Comparison of ENCODE assay signal across 8 cellular contexts in genomic region chr4:8435656-8436121, GRCh38. TPM values are rescaled to one million over a fixed set of nuclear protein-coding genes. Genes with fewer than 3 reads are reported as not detected.
DNase-seq lines count a peak whose midpoint lies in the region; ATAC-seq lines count a peak whose summit lies in the region.

No MANE protein-coding gene starts in this region.

- peak overlapping the region; percentile 91 for H3K27ac Mint-ChIP-seq in memory B cell

- no peaks in the 10 kb centered on the region for H3K9me3 Mint-ChIP-seq in memory B cell

- ATAC-seq in HG02943 (IDR thresholded peaks at IDR 0.05; ENCODE audit: low read depth, unreplicated experiment) (peak; percentile 60), memory B cell (ENCODE audit: low read depth) (peak; percentile 61)

- peak overlapping the region; percentile 87 for H3K4me3 Mint-ChIP-seq in memory B cell

- peaks cover 40% of the 10 kb centered on the region for H3K4me1 Mint-ChIP-seq in memory B cell

- H3K36me3 Mint-ChIP-seq in memory B cell: peaks cover 4% of the 10 kb centered on the region

- no peaks in the 10 kb centered on the region for H3K27me3 Mint-ChIP-seq in memory B cell

- DNase-seq in activated CD4-positive, alpha-beta T cell treated with anti-CD3 and anti-CD28 coated beads for 48 hours: peak; percentile 56
- no peak for DNase-seq in activated CD4-positive, alpha-beta T cell treated with anti-CD3 and anti-CD28 coated beads, Interleukin-2, amount 50 U/mL, for 4 hours
- DNase-seq in activated T-cell treated with anti-CD3 and anti-CD28 coated beads, Interleukin-2, amount 50 U/mL, for 48 hours: peak; percentile 41 to 48
- DNase-seq in memory B cell (ENCODE audit: low spot score in 2 of 2): peak; percentile 41 to 43
- DNase-seq in posterior vena cava (ENCODE audit: low spot score): no peak
- no peak for DNase-seq in NCI-H510A (lab: John Stamatoyannopoulos, UW)
- no peak for DNase-seq in NCI-H446 (lab: John Stamatoyannopoulos, UW)

- intact Hi-C loops in posterior vena cava (cut with DNase I): no loop called here

RNA-seq across cellular contexts. Expression of gene ACOX3, which starts 4.8 kb away (rescaled TPM):
- total RNA-seq in posterior vena cava: 10 to 100 TPM; 29.7 to 36.8 TPM

RNA-seq across cellular contexts. Expression of gene TRMT44, which starts 4.9 kb away (rescaled TPM):
- total RNA-seq in posterior vena cava: 10 to 100 TPM; 14.2 to 15.5 TPM

Comparison
In these comparisons a context has a peak if more than half of its experiments do, and no peak if none do; other contexts are left out.
1. DNase-seq: peak in activated CD4-positive, alpha-beta T cell treated with anti-CD3 and anti-CD28 coated beads for 48 hours (single experiment), activated T-cell treated with anti-CD3 and anti-CD28 coated beads, Interleukin-2, amount 50 U/mL, for 48 hours (2 of 2) and memory B cell (2 of 2); none in activated CD4-positive, alpha-beta T cell treated with anti-CD3 and anti-CD28 coated beads, Interleukin-2, amount 50 U/mL, for 4 hours (0 of 2), posterior vena cava (single experiment), NCI-H510A (single experiment) and NCI-H446 (0 of 2).